17 cellular contexts compared by ENCODE assay signal in genomic region chr10:110812583-110812982, GRCh38. TPM values are rescaled to one million over a fixed set of nuclear protein-coding genes. Genes with fewer than 3 reads are reported as not detected.
A peak's percentile ranks its signal among the peaks of the same experiment; 100 is the strongest.
DNase-seq lines count a peak whose midpoint lies in the region; ATAC-seq, FAIRE-seq and TF ChIP-seq lines count a peak whose summit lies in the region.
"Had no signal": no experiment of that assay in that cellular context is flagged by ENCODE, and none has a peak within 500 bp of the region (broad histone marks: within the 10 kb centered on the region; RNA-seq: fewer than 3 reads in every experiment).

No MANE protein-coding gene starts in this region.

- H3K4me3 ChIP-seq in astrocyte (ENCODE audit: insufficient read depth, low read depth, low read length), result no peak overlapping the region
- no peak overlapping the region for H3K4me3 ChIP-seq in trophoblast cell (ENCODE audit: low read depth, low read length)
- H3K4me3 ChIP-seq: HAP-1 had no signal

- H2AFZ ChIP-seq in astrocyte (ENCODE audit: low read depth, low read length) (no peak overlapping the region), trophoblast cell (ENCODE audit: insufficient read depth, low read length, poor library complexity) (peak overlapping the region; percentile 18)

- no peaks in the 10 kb centered on the region for H3K27me3 ChIP-seq in astrocyte (ENCODE audit: insufficient read depth, low read length)
- no peaks in the 10 kb centered on the region for H3K27me3 ChIP-seq in trophoblast cell (ENCODE audit: insufficient read depth, low read length)

- H3K9ac ChIP-seq in astrocyte (ENCODE audit: low read length) (no peak overlapping the region), trophoblast cell (ENCODE audit: low read length) (no peak overlapping the region)

- H3K27ac Mint-ChIP-seq in activated naive CD4-positive, alpha-beta T cell treated with anti-CD3 and anti-CD28 coated beads, Interleukin-2, amount 50 U/mL, for 24 hours, result peak overlapping the region; percentile 46
- H3K27ac Mint-ChIP-seq in activated naive CD4-positive, alpha-beta T cell treated with anti-CD3 and anti-CD28 coated beads, Interleukin-2, amount 10 ng/mL, durations not matched to agents 7 days and 5 days, result no peak overlapping the region
- no peak overlapping the region for H3K27ac Mint-ChIP-seq in astrocyte (ENCODE audit: unreplicated experiment)
- H3K27ac Mint-ChIP-seq: CD14-positive monocyte; CD8-positive, alpha-beta T cell had no signal

- H3K4me1 Mint-ChIP-seq in activated naive CD4-positive, alpha-beta T cell treated with anti-CD3 and anti-CD28 coated beads, Interleukin-2, amount 50 U/mL, for 24 hours, result peaks cover 35% of the 10 kb centered on the region
- peaks cover 10% of the 10 kb centered on the region for H3K4me1 Mint-ChIP-seq in activated naive CD4-positive, alpha-beta T cell treated with anti-CD3 and anti-CD28 coated beads, Interleukin-2, amount 10 ng/mL, durations not matched to agents 7 days and 5 days
- H3K4me1 Mint-ChIP-seq in astrocyte (ENCODE audit: low read depth, unreplicated experiment), result no peaks in the 10 kb centered on the region

- H4K91ac ChIP-seq in trophoblast cell (ENCODE audit: low read depth, low read length), result peak overlapping the region; percentile 93

- peak overlapping the region; percentile 83 for H3K18ac ChIP-seq in trophoblast cell (ENCODE audit: low read length)

- no peaks in the 10 kb centered on the region for H3K9me3 Mint-ChIP-seq in activated naive CD4-positive, alpha-beta T cell treated with anti-CD3 and anti-CD28 coated beads, Interleukin-2, amount 50 U/mL, for 24 hours
- no peaks in the 10 kb centered on the region for H3K9me3 Mint-ChIP-seq in activated naive CD4-positive, alpha-beta T cell treated with anti-CD3 and anti-CD28 coated beads, Interleukin-2, amount 10 ng/mL, durations not matched to agents 7 days and 5 days
- H3K9me3 Mint-ChIP-seq in astrocyte (ENCODE audit: unreplicated experiment), result peaks cover 3% of the 10 kb centered on the region
- H3K9me3 Mint-ChIP-seq: CD14-positive monocyte; CD8-positive, alpha-beta T cell had no signal

- no CpG with 5 or more reads among the region's 12 CpGs for WGBS in trophoblast cell (ENCODE audit: extremely low coverage, insufficient coverage, insufficient read length)

- H3K79me2 ChIP-seq in astrocyte (ENCODE audit: insufficient read depth, low read length) (no peaks in the 10 kb centered on the region), trophoblast cell (ENCODE audit: control insufficient read depth, insufficient read depth, low read length, poor library complexity) (no peaks in the 10 kb centered on the region)

- peak overlapping the region; percentile 69 for H3K14ac ChIP-seq in trophoblast cell (ENCODE audit: low read length)

- peak overlapping the region; percentile 93 for H2BK120ac ChIP-seq in trophoblast cell (ENCODE audit: insufficient read depth, low read length, poor library complexity)

- no peak overlapping the region for H3K23ac ChIP-seq in trophoblast cell (ENCODE audit: low read length)

- no peaks in the 10 kb centered on the region for H3K9me3 ChIP-seq in astrocyte (ENCODE audit: insufficient read depth, low read depth, low read length)
- H3K9me3 ChIP-seq in trophoblast cell (ENCODE audit: insufficient read depth, low read depth, low read length), result no peaks in the 10 kb centered on the region
- H3K9me3 ChIP-seq: HAP-1 had no signal

- peak overlapping the region; percentile 67 for H2AK5ac ChIP-seq in trophoblast cell (ENCODE audit: low read length)

- peak overlapping the region; percentile 49 for H3K4ac ChIP-seq in trophoblast cell (ENCODE audit: low read depth, low read length)

- CTCF ChIA-PET in activated naive CD4-positive, alpha-beta T cell treated with anti-CD3 and anti-CD28 coated beads, Interleukin-2, amount 10 ng/mL, durations not matched to agents 7 days and 5 days (lab: Charles Lee), result no interaction called here

- ATAC-seq in GM19328 (IDR thresholded peaks at IDR 0.05; ENCODE audit: unreplicated experiment), result no peak
- ATAC-seq: CD8-positive, alpha-beta T cell had no signal

- TF ChIP-seq CTCF in astrocyte (IDR thresholded peaks at IDR 0.05; ENCODE audit: insufficient read depth, low read depth, low read length), result no peak

- peaks cover 8% of the 10 kb centered on the region for H3K79me1 ChIP-seq in trophoblast cell (ENCODE audit: low read length)

- H3K36me3 Mint-ChIP-seq in activated naive CD4-positive, alpha-beta T cell treated with anti-CD3 and anti-CD28 coated beads, Interleukin-2, amount 50 U/mL, for 24 hours, result no peaks in the 10 kb centered on the region
- no peaks in the 10 kb centered on the region for H3K36me3 Mint-ChIP-seq in activated naive CD4-positive, alpha-beta T cell treated with anti-CD3 and anti-CD28 coated beads, Interleukin-2, amount 10 ng/mL, durations not matched to agents 7 days and 5 days
- H3K36me3 Mint-ChIP-seq in astrocyte (ENCODE audit: low read depth, unreplicated experiment), result no peaks in the 10 kb centered on the region
- H3K36me3 Mint-ChIP-seq: CD14-positive monocyte; CD8-positive, alpha-beta T cell had no signal

- peak overlapping the region; percentile 35 for H4K12ac ChIP-seq in trophoblast cell (ENCODE audit: low read depth, low read length)

- no peaks in the 10 kb centered on the region for H4K20me1 ChIP-seq in astrocyte (ENCODE audit: insufficient read depth, low read length)

- peak overlapping the region; percentile 62 for H2BK5ac ChIP-seq in trophoblast cell (ENCODE audit: low read depth, low read length, poor library complexity)

- H3K27ac ChIP-seq in astrocyte (ENCODE audit: low read depth, low read length), result no peak overlapping the region
- peak overlapping the region; percentile 38 for H3K27ac ChIP-seq in trophoblast cell (ENCODE audit: low read depth, low read length)
- H3K27ac ChIP-seq: 22Rv1 had no signal

- peak overlapping the region; percentile 83 for H2BK12ac ChIP-seq in trophoblast cell (ENCODE audit: low read length)

- no peaks in the 10 kb centered on the region for H3K36me3 ChIP-seq in astrocyte (ENCODE audit: insufficient read depth, low read length)
- H3K36me3 ChIP-seq in trophoblast cell (ENCODE audit: control insufficient read depth in 1 of 2, insufficient read depth in 2 of 2, low read length in 2 of 2), result no peaks in the 10 kb centered on the region
- H3K36me3 ChIP-seq: HAP-1 had no signal

- H3K4me2 ChIP-seq in astrocyte (ENCODE audit: low read length) (peak overlapping the region; percentile 36), trophoblast cell (ENCODE audit: low read length) (peak overlapping the region; percentile 15)

- no peaks in the 10 kb centered on the region for H3K27me3 Mint-ChIP-seq in activated naive CD4-positive, alpha-beta T cell treated with anti-CD3 and anti-CD28 coated beads, Interleukin-2, amount 50 U/mL, for 24 hours
- H3K27me3 Mint-ChIP-seq in activated naive CD4-positive, alpha-beta T cell treated with anti-CD3 and anti-CD28 coated beads, Interleukin-2, amount 10 ng/mL, durations not matched to agents 7 days and 5 days, result peaks cover 11% of the 10 kb centered on the region
- H3K27me3 Mint-ChIP-seq in astrocyte (ENCODE audit: low read depth, unreplicated experiment), result peaks cover 21% of the 10 kb centered on the region

- H3K4me3 Mint-ChIP-seq in activated naive CD4-positive, alpha-beta T cell treated with anti-CD3 and anti-CD28 coated beads, Interleukin-2, amount 50 U/mL, for 24 hours, result no peak overlapping the region
- no peak overlapping the region for H3K4me3 Mint-ChIP-seq in activated naive CD4-positive, alpha-beta T cell treated with anti-CD3 and anti-CD28 coated beads, Interleukin-2, amount 10 ng/mL, durations not matched to agents 7 days and 5 days
- H3K4me3 Mint-ChIP-seq in astrocyte (ENCODE audit: unreplicated experiment), result no peak overlapping the region
- H3K4me3 Mint-ChIP-seq: CD8-positive, alpha-beta T cell had no signal

- DNase-seq in activated naive CD4-positive, alpha-beta T cell treated with anti-CD3 and anti-CD28 coated beads, Interleukin-2, amount 10 ng/mL, durations not matched to agents 7 days and 5 days, result no peak
- DNase-seq in astrocyte (ENCODE audit: low read depth) (no peak), islet precursor cell (peak; percentile 90), trophoblast cell (peak in 1 of 2 donors; percentile 50), DMS 273 (lab: John Stamatoyannopoulos, UW; ENCODE audit: unreplicated experiment) (no peak)
- DNase-seq: CD8-positive, alpha-beta T cell; COR-L47; DND-41; GF-D8 had no signal

- no peak for FAIRE-seq in astrocyte (lab: Jason Lieb, UNC)
- FAIRE-seq: D721Med, GM19239, H1 had no signal

- H3K4me1 ChIP-seq in astrocyte (ENCODE audit: insufficient read depth, low read length) (no peaks in the 10 kb centered on the region), trophoblast cell (ENCODE audit: control insufficient read depth in 1 of 2, insufficient read depth in 2 of 2, low read length in 2 of 2) (peaks cover 10 to 14% of the 10 kb centered on the region in 2 experiments)
- H3K4me1 ChIP-seq: HAP-1 had no signal

- H4K8ac ChIP-seq in trophoblast cell (ENCODE audit: low read depth, low read length), result peak overlapping the region; percentile 84

RNA-seq across cellular contexts. Expression of gene PDCD4, which starts 59.1 kb away (rescaled TPM):
- 79.9 and 84.2 TPM in 2 replicates for total RNA-seq in astrocyte
- 57.0 and 61.1 TPM in 2 replicates for polyA plus RNA-seq in trophoblast cell (2013)
